In the genomic region with DNA sequence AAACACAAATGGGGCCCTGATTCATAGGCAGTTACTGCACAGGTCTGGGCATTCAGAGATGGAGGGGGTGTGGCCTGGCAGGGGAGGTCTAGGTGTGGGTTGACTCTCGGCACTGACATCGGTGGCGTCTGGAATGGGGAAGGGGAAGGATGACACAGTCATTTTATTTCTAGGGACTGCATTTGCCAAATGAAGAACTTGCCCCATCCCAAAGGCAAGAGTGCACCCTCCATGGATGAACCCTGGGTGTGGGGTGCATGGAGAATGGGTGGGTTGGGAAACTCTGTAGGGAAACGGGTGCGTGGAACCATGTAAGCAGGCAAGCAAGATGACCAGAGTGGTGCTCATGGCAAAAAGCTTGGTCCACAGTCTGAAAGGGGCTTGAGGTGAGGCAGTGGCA, we compare ENCODE assay signal across 20 cellular contexts. TPM values are rescaled to one million over a fixed set of nuclear protein-coding genes. Genes with fewer than 3 reads are reported as not detected.
"Had no signal": no experiment of that assay in that cellular context is flagged by ENCODE, and none has a peak within 500 bp of the region (broad histone marks: within the 10 kb centered on the region; RNA-seq: fewer than 3 reads in every experiment).

No MANE protein-coding gene starts in this region.

- H3K4me3 Mint-ChIP-seq: naive thymus-derived CD4-positive, alpha-beta T cell; nephron progenitor cell; stimulated activated memory B cell treated with anti-CD40 and anti-IgM and Interleukin-4, amounts not matched to agents 10 μg/mL and 1 μg/mL and 100 μg/mL, for 72 hours had no signal

- DNase-seq: cortex of kidney; effector memory CD4-positive, alpha-beta T cell; esophagus squamous epithelium; foreskin fibroblast; glutamatergic neuron; left colon; naive thymus-derived CD4-positive, alpha-beta T cell; nephron progenitor cell; psoas muscle; retina; spleen; stimulated activated CD4-positive, alpha-beta T cell treated with anti-CD3 and anti-CD28 coated beads, Interleukin-1b, Interleukin-23, amount 100 ng/mL, for 48 hours; stimulated activated CD4-positive, alpha-beta T cell treated with anti-CD3 and anti-CD28 coated beads, Interleukin-4, amount 100 ng/mL, for 24 hours; upper lobe of left lung had no signal

- H3K27me3 ChIP-seq: right lobe of liver, spleen, upper lobe of left lung, vagina had no signal

- H3K4me1 Mint-ChIP-seq: nephron progenitor cell; stimulated activated memory B cell treated with anti-CD40 and anti-IgM and Interleukin-4, amounts not matched to agents 10 μg/mL and 1 μg/mL and 100 μg/mL, for 72 hours had no signal

- H3K36me3 ChIP-seq: esophagus squamous epithelium, gastroesophageal sphincter, right lobe of liver, spleen, upper lobe of left lung, vagina had no signal

- H3K27ac ChIP-seq: esophagus squamous epithelium, gastroesophageal sphincter, psoas muscle, right lobe of liver, spleen, upper lobe of left lung, vagina had no signal

- H3K4me1 ChIP-seq: esophagus squamous epithelium, gastroesophageal sphincter, psoas muscle, spleen, upper lobe of left lung, vagina had no signal

- H3K4me3 ChIP-seq: esophagus squamous epithelium, gastroesophageal sphincter, psoas muscle, right lobe of liver, spleen, upper lobe of left lung, vagina had no signal

- H3K9me3 ChIP-seq: esophagus squamous epithelium, gastroesophageal sphincter, right lobe of liver, upper lobe of left lung, vagina had no signal

- H3K27ac Mint-ChIP-seq: nephron progenitor cell; stimulated activated memory B cell treated with anti-CD40 and anti-IgM and Interleukin-4, amounts not matched to agents 10 μg/mL and 1 μg/mL and 100 μg/mL, for 72 hours had no signal

- ATAC-seq: gastroesophageal sphincter; left colon; naive thymus-derived CD4-positive, alpha-beta T cell; psoas muscle; right lobe of liver had no signal

- H3K36me3 Mint-ChIP-seq: naive thymus-derived CD4-positive, alpha-beta T cell had no signal

RNA-seq across cellular contexts. Expression of a gene that starts 24.5 kb away (rescaled TPM):
- total RNA-seq: chondrocyte; lung microvascular endothelial cell; naive thymus-derived CD4-positive, alpha-beta T cell had no signal
- polyA plus RNA-seq: naive thymus-derived CD4-positive, alpha-beta T cell had no signal
